Comparison of ENCODE assay signal across 10 cellular contexts in genomic region chr1:214604543-214604942, GRCh38. TPM values are rescaled to one million over a fixed set of nuclear protein-coding genes. Genes with fewer than 3 reads are reported as not detected.
DNase-seq lines count a peak whose midpoint lies in the region; ATAC-seq and TF ChIP-seq lines count a peak whose summit lies in the region.
"Had no signal": no experiment of that assay in that cellular context is flagged by ENCODE, and none has a peak within 500 bp of the region (broad histone marks: within the 10 kb centered on the region; RNA-seq: fewer than 3 reads in every experiment).

No MANE protein-coding gene starts in this region.

- BruUV-seq in PC-9 (replicated peaks; lab: Mats Ljungman, UMichigan): no TSS peak

- H3K4me2 ChIP-seq in PC-9 (peak overlapping the region; percentile 92), skeletal muscle satellite cell (ENCODE audit: low read length) (peak overlapping the region; percentile 89)

- ATAC-seq in activated T-cell treated with anti-CD3 and anti-CD28 coated beads, Interleukin-2, amount 50 U/mL, for 4 hours: no peak
- no peak for ATAC-seq in HG03139 (IDR thresholded peaks at IDR 0.05; ENCODE audit: unreplicated experiment)

- H3K4me1 Mint-ChIP-seq in activated T-cell treated with anti-CD3 and anti-CD28 coated beads, Interleukin-2, amount 50 U/mL, for 4 hours (ENCODE audit: low read depth): peaks cover 12% of the 10 kb centered on the region

- peak overlapping the region; percentile 82; the same call in 1 of the 2 replicates for H2AFZ ChIP-seq in PC-9

- H3K4me3 ChIP-seq in PC-9: peak overlapping the region; percentile 74
- H3K4me3 ChIP-seq in skeletal muscle satellite cell (ENCODE audit: low read length): peak overlapping the region; percentile 74

- H3K79me2 ChIP-seq in PC-9 (ENCODE audit: low read depth): peaks cover 59% of the 10 kb centered on the region

- no peaks in the 10 kb centered on the region for H3F3A ChIP-seq in PC-9 (ENCODE audit: insufficient read depth, low read depth)

- CTCF ChIA-PET in PC-9 (lab: Charles Lee): no interaction called here

- no peak overlapping the region for H3K27ac ChIP-seq in PC-9

- no peaks in the 10 kb centered on the region for H3K36me3 Mint-ChIP-seq in activated T-cell treated with anti-CD3 and anti-CD28 coated beads, Interleukin-2, amount 50 U/mL, for 4 hours (ENCODE audit: insufficient read depth)

- no peaks in the 10 kb centered on the region for H4K20me1 ChIP-seq in PC-9 (ENCODE audit: insufficient read depth)

- POLR2A ChIA-PET in PC-9 (lab: Charles Lee; ENCODE audit: unreplicated experiment): interaction anchor here (0.5 kb wide), 1 partner anchor 42 kb away, joined by 5 read pairs; no protein-coding TSS in a partner anchor

- no peak for TF ChIP-seq CTCF in PC-9 (conservative IDR thresholded peaks at IDR 0.05)

- no peaks in the 10 kb centered on the region for H3K27me3 Mint-ChIP-seq in activated T-cell treated with anti-CD3 and anti-CD28 coated beads, Interleukin-2, amount 50 U/mL, for 4 hours (ENCODE audit: low read depth)

- H3K27me3 ChIP-seq in PC-9 (ENCODE audit: insufficient read depth, low read depth) (no peaks in the 10 kb centered on the region), skeletal muscle satellite cell (ENCODE audit: control insufficient read depth, insufficient read depth, low read length) (no peaks in the 10 kb centered on the region)

- H3K9me3 ChIP-seq in PC-9 (ENCODE audit: insufficient read depth, low read depth) (no peaks in the 10 kb centered on the region), skeletal muscle satellite cell (replicated peaks; ENCODE audit: low read length) (no peaks in the 10 kb centered on the region)

- DNase-seq in activated T-cell treated with anti-CD3 and anti-CD28 coated beads, Interleukin-2, amount 50 U/mL, for 4 hours: no peak
- no peak for DNase-seq in activated T-cell treated with anti-CD3 and anti-CD28 coated beads, Interleukin-2, amount 50 U/mL, for 1 hour
- DNase-seq in PC-9: peak in 1 of 2 experiments; percentile 55
- DNase-seq in epidermal melanocyte (ENCODE audit: insufficient read length, low spot score): peak; percentile 51
- no peak for DNase-seq in cortex of kidney (lab: John Stamatoyannopoulos, UW)
- DNase-seq in GOT3 (lab: John Stamatoyannopoulos, UW): no peak
- DNase-seq: anterior cingulate cortex, DMS79 treated with DMSO at 0.1 percent for 48 hours had no signal

- intact Hi-C loops in PC-9 (cut with micrococcal nuclease; ENCODE audit: unreplicated experiment): no loop called here

- peaks cover 5% of the 10 kb centered on the region for H3K36me3 ChIP-seq in PC-9 (ENCODE audit: low read depth)
- H3K36me3 ChIP-seq in skeletal muscle satellite cell (ENCODE audit: insufficient read depth, low read length): no peaks in the 10 kb centered on the region

- H3K9ac ChIP-seq in skeletal muscle satellite cell (ENCODE audit: low read depth, low read length): peak overlapping the region; percentile 87

- peaks cover 12% of the 10 kb centered on the region for H3K4me1 ChIP-seq in PC-9 (replicated peaks; ENCODE audit: insufficient read depth)
- peaks cover 15% of the 10 kb centered on the region for H3K4me1 ChIP-seq in skeletal muscle satellite cell (ENCODE audit: control insufficient read depth, insufficient read depth, low read length)

- peaks cover under 1% of the 10 kb centered on the region for H3K9me3 Mint-ChIP-seq in activated T-cell treated with anti-CD3 and anti-CD28 coated beads, Interleukin-2, amount 50 U/mL, for 4 hours

- H3K4me3 Mint-ChIP-seq in activated T-cell treated with anti-CD3 and anti-CD28 coated beads, Interleukin-2, amount 50 U/mL, for 4 hours: peak overlapping the region; percentile 93

- no peaks in the 10 kb centered on the region for H3K9me2 ChIP-seq in PC-9 (ENCODE audit: insufficient read depth)

RNA-seq across cellular contexts. Expression of gene CENPF, which starts 1.5 kb away (rescaled TPM):
- total RNA-seq in activated T-cell treated with anti-CD3 and anti-CD28 coated beads, Interleukin-2, amount 50 U/mL, for 4 hours: 1 to 10 TPM; 3.5 to 4.6 (median 3.5) TPM
- total RNA-seq in PC-9 (2021): 102 and 156 TPM in 2 replicates
- total RNA-seq in skeletal muscle satellite cell (2012; rRNA removed): 18.8 and 21.2 TPM in 2 replicates

RNA-seq across cellular contexts. Expression of gene PTPN14, which starts 53.1 kb away (rescaled TPM):
- total RNA-seq in activated T-cell treated with anti-CD3 and anti-CD28 coated beads, Interleukin-2, amount 50 U/mL, for 4 hours: 1 to 10 TPM; 1.3 to 3.1 (median 1.8) TPM
- 59.2 and 78.9 TPM in 2 replicates for total RNA-seq in PC-9 (2021)
- 45.9 and 50.2 TPM in 2 replicates for total RNA-seq in skeletal muscle satellite cell (2012; rRNA removed)

Comparison
In these comparisons a context has a peak if more than half of its experiments do, and no peak if none do; other contexts are left out.
1. RNA of gene CENPF, which starts 1.5 kb away (total RNA-seq): 102 to 156 TPM in PC-9; 3.5 to 4.6 TPM in activated T-cell treated with anti-CD3 and anti-CD28 coated beads, Interleukin-2, amount 50 U/mL, for 4 hours; every median in the first group is over 10 times any median in the second.
2. RNA of gene PTPN14, which starts 53.1 kb away (total RNA-seq): 59.2 to 78.9 TPM in PC-9; 1.3 to 3.1 TPM in activated T-cell treated with anti-CD3 and anti-CD28 coated beads, Interleukin-2, amount 50 U/mL, for 4 hours; every median in the first group is over 10 times any median in the second.